In the genomic region with DNA sequence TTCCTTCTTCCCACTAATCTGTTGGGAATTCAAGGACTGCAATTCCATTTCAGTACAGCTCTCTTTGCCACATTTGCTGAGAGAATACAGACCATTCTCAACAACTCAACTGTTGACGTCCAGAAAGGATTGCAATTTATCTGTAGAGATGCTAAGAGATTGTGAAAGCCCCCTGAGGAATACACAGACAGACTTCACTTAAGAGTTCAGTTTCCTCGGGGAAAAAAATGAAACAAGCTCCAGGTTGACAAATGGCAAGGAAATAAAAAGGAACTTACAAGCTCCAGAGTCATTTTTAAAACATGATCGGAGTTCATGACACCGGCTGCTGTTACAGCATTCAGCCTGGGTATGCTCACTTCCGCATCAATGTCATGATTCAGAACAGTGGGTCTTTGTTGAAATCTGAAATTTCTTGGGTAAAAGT, we compare ENCODE assay signal across 10 cellular contexts. TPM values are rescaled to one million over a fixed set of nuclear protein-coding genes. Genes with fewer than 3 reads are reported as not detected.
DNase-seq lines count a peak whose midpoint lies in the region; ATAC-seq and TF ChIP-seq lines count a peak whose summit lies in the region.
"Had no signal": no experiment of that assay in that cellular context is flagged by ENCODE, and none has a peak within 500 bp of the region (broad histone marks: within the 10 kb centered on the region; RNA-seq: fewer than 3 reads in every experiment).

No MANE protein-coding gene starts in this region.

- H3K23ac ChIP-seq in IMR-90 (ENCODE audit: low read depth, low read length): no peak overlapping the region
- no peak overlapping the region for H3K23ac ChIP-seq in mesenchymal stem cell (ENCODE audit: low read length in 2 of 2)

- H3K27me3 ChIP-seq in IMR-90 (ENCODE audit: control insufficient read depth, insufficient read depth, low read length) (peaks cover 9% of the 10 kb centered on the region), mesenchymal stem cell (ENCODE audit: control insufficient read depth in 1 of 2, insufficient read depth in 1 of 2, low read length in 2 of 2) (no peaks in the 10 kb centered on the region), tibial nerve (no peaks in the 10 kb centered on the region)
- H3K27me3 ChIP-seq: left lung had no signal

- peak; percentile 37 for ATAC-seq in IMR-90 (ENCODE audit: low read depth)
- ATAC-seq: left lung had no signal

- H3K18ac ChIP-seq in IMR-90 (ENCODE audit: low read depth, low read length) (no peak overlapping the region), mesenchymal stem cell (ENCODE audit: low read depth in 1 of 2, low read length in 2 of 2) (no peak overlapping the region)

- TF ChIP-seq CTCF in IMR-90 (conservative IDR thresholded peaks at IDR 0.05; ENCODE audit: low read depth, low read length) (no peak), astrocyte of the spinal cord (IDR thresholded peaks at IDR 0.05; ENCODE audit: low read depth, low read length) (no peak), tibial nerve (IDR thresholded peaks at IDR 0.05) (no peak), lower leg skin (IDR thresholded peaks at IDR 0.05) (no peak)

- intact Hi-C loops in IMR-90 (cut with micrococcal nuclease) (loop anchor here (5.0 kb wide), 1 partner anchor 33 kb away; a partner anchor contains a TSS), lower leg skin (cut with DNase I; ENCODE audit: low total_unique reads) (no loop called here)

- H3K27ac ChIP-seq in IMR-90 (ENCODE audit: insufficient read depth, low read length) (no peak overlapping the region), mesenchymal stem cell (ENCODE audit: low read length, poor library complexity, severe bottlenecking) (no peak overlapping the region), tibial nerve (peak overlapping the region in 3 of 4 donors; percentile 5 to 68 (median 63))

- no peak overlapping the region for H3K56ac ChIP-seq in IMR-90 (ENCODE audit: extremely low read depth, insufficient read depth, low read length)

- H3K79me1 ChIP-seq in IMR-90 (ENCODE audit: low read depth in 1 of 2, low read length in 2 of 2): no peaks in the 10 kb centered on the region
- no peaks in the 10 kb centered on the region for H3K79me1 ChIP-seq in mesenchymal stem cell (replicated peaks; ENCODE audit: low read length, poor library complexity, severe bottlenecking)

- no peaks in the 10 kb centered on the region for H3K9me1 ChIP-seq in IMR-90 (ENCODE audit: insufficient read depth, low read length)

- H3K36me3 ChIP-seq in IMR-90 (ENCODE audit: control insufficient read depth, insufficient read depth, low read length): no peaks in the 10 kb centered on the region
- no peaks in the 10 kb centered on the region for H3K36me3 ChIP-seq in mesenchymal stem cell (ENCODE audit: control insufficient read depth in 1 of 2, insufficient read depth in 2 of 2, low read depth in 1 of 2, low read length in 2 of 2)
- no peaks in the 10 kb centered on the region for H3K36me3 ChIP-seq in tibial nerve
- H3K36me3 ChIP-seq: left lung had no signal

- H4K8ac ChIP-seq in IMR-90 (ENCODE audit: low read depth in 2 of 2, low read length in 2 of 2): no peak overlapping the region
- no peak overlapping the region for H4K8ac ChIP-seq in mesenchymal stem cell (ENCODE audit: low read length)

- H2BK15ac ChIP-seq in IMR-90 (ENCODE audit: low read depth, low read length): no peak overlapping the region
- H2BK15ac ChIP-seq in mesenchymal stem cell (ENCODE audit: low read depth, poor library complexity, severe bottlenecking): no peak overlapping the region

- H2AK9ac ChIP-seq in IMR-90 (replicated peaks; ENCODE audit: low read depth, low read length, poor library complexity): no peak overlapping the region

- WGBS in IMR-90 (ENCODE audit: extremely low coverage in 2 of 2, insufficient read length in 1 of 2), 2 experiments: 100% methylated on average over 1 of the region's 5 CpGs; no CpG with 5 or more reads in 1 of the 2 experiments
- 37% methylated on average over 4 of the region's 5 CpGs for WGBS in mesenchymal stem cell
- 21 to 29% methylated on average over 5 of the region's 5 CpGs for WGBS in tibial nerve, 2 donors
- 51 to 52% methylated on average over 5 of the region's 5 CpGs for WGBS in lower leg skin, 2 donors

- H3K14ac ChIP-seq in IMR-90 (replicated peaks; ENCODE audit: low read depth, low read length) (no peak overlapping the region), mesenchymal stem cell (ENCODE audit: low read length in 2 of 2) (no peak overlapping the region)

- no peak overlapping the region for H2BK20ac ChIP-seq in IMR-90 (ENCODE audit: low read depth, low read length)

- DNase-seq in IMR-90 (peak; percentile 13), astrocyte of the spinal cord (ENCODE audit: low read depth, low spot score) (peak; percentile 15), mesenchymal stem cell (peak; percentile 26), tibial nerve (ENCODE audit: low spot score in 2 of 2) (no peak), lower leg skin (ENCODE audit: low spot score in 2 of 2) (no peak), NCI-H2029 (lab: John Stamatoyannopoulos, UW) (no peak), hepatic stellate cell (ENCODE audit: low spot score) (no peak)
- DNase-seq: left lung, NCI-H345 had no signal

- no TSS peak for BruUV-seq in IMR-90 (replicated peaks; lab: Mats Ljungman, UMichigan)

- peak in 1 of 2 donors; percentile 16 for TF ChIP-seq EP300 in tibial nerve (IDR thresholded peaks at IDR 0.05)

- H3K4ac ChIP-seq in IMR-90 (ENCODE audit: low read depth, low read length): no peak overlapping the region
- H3K4ac ChIP-seq in mesenchymal stem cell (ENCODE audit: low read depth in 1 of 2, low read length in 2 of 2): no peak overlapping the region

- no peak overlapping the region for H3K4me2 ChIP-seq in IMR-90 (ENCODE audit: low read depth, low read length)
- H3K4me2 ChIP-seq in mesenchymal stem cell (ENCODE audit: low read length, poor library complexity, severe bottlenecking): peak overlapping the region; percentile 28

- no peaks in the 10 kb centered on the region for H4K20me1 ChIP-seq in IMR-90 (ENCODE audit: insufficient read depth, low read length)

- H3K9ac ChIP-seq in IMR-90 (ENCODE audit: low read depth, low read length) (no peak overlapping the region), mesenchymal stem cell (ENCODE audit: low read length) (peak overlapping the region; percentile 53)

- H2BK5ac ChIP-seq in IMR-90 (ENCODE audit: low read depth, low read length, poor library complexity, severe bottlenecking) (no peak overlapping the region), mesenchymal stem cell (ENCODE audit: low read depth, low read length, poor library complexity, severe bottlenecking) (no peak overlapping the region)

- H4K5ac ChIP-seq in IMR-90 (ENCODE audit: low read depth, low read length): no peak overlapping the region

- TF ChIP-seq POLR2A in IMR-90 (IDR thresholded peaks at IDR 0.05; ENCODE audit: low read depth, low read length) (no peak), tibial nerve (IDR thresholded peaks at IDR 0.05) (no peak), lower leg skin (IDR thresholded peaks at IDR 0.05) (no peak)

- H3K4me3 ChIP-seq in IMR-90 (ENCODE audit: insufficient read depth, low read depth, low read length): no peak overlapping the region
- H3K4me3 ChIP-seq in astrocyte of the spinal cord (ENCODE audit: low read depth, low read length): no peak overlapping the region
- H3K4me3 ChIP-seq in mesenchymal stem cell (ENCODE audit: insufficient read depth in 1 of 2, low read depth in 1 of 2, low read length in 2 of 2): no peak overlapping the region
- no peak overlapping the region for H3K4me3 ChIP-seq in tibial nerve
- H3K4me3 ChIP-seq in lower leg skin (ENCODE audit: low read depth, poor library complexity, severe bottlenecking): no peak overlapping the region
- H3K4me3 ChIP-seq: left lung had no signal

- CTCF ChIA-PET in IMR-90 (lab: Yijun Ruan, JAX): interaction anchor here (1.4 kb wide), 1 partner anchor 14 kb away, joined by 5 read pairs; a partner anchor contains a TSS

- H2AK5ac ChIP-seq in IMR-90 (ENCODE audit: low read depth, low read length): no peak overlapping the region
- no peak overlapping the region for H2AK5ac ChIP-seq in mesenchymal stem cell (ENCODE audit: low read length, severe bottlenecking)

- no peak overlapping the region for H2BK12ac ChIP-seq in mesenchymal stem cell (ENCODE audit: low read length in 2 of 2)

- in situ Hi-C loops in IMR-90 (cut with MboI; ENCODE audit: low sequenced_read_pairs) (no loop called here), astrocyte of the spinal cord (cut with HindIII; ENCODE audit: low sequenced_read_pairs) (no loop called here)

- H3K9me3 ChIP-seq in IMR-90 (ENCODE audit: control insufficient read depth, insufficient read depth, low read length) (no peaks in the 10 kb centered on the region), mesenchymal stem cell (ENCODE audit: control insufficient read depth, low read length) (no peaks in the 10 kb centered on the region), tibial nerve (no peaks in the 10 kb centered on the region)
- H3K9me3 ChIP-seq: left lung had no signal

- H3K4me1 ChIP-seq in IMR-90 (ENCODE audit: control insufficient read depth, insufficient read depth, low read length) (no peaks in the 10 kb centered on the region), mesenchymal stem cell (ENCODE audit: control insufficient read depth, insufficient read depth, low read depth, low read length) (peaks cover 5% of the 10 kb centered on the region), tibial nerve (peaks cover 0 to 31% (median 2%) of the 10 kb centered on the region in 4 donors)

- POLR2A ChIA-PET in IMR-90 (lab: Charles Lee; ENCODE audit: unreplicated experiment): no interaction called here

- dilution Hi-C loops in IMR-90 (cut with HindIII; ENCODE audit: low sequenced_read_pairs, unreplicated experiment): no loop called here

- H2BK120ac ChIP-seq in IMR-90 (ENCODE audit: low read depth, low read length) (no peak overlapping the region), mesenchymal stem cell (ENCODE audit: low read depth, low read length) (no peak overlapping the region)

- H4K91ac ChIP-seq in IMR-90 (ENCODE audit: insufficient read depth, low read depth, low read length) (no peak overlapping the region), mesenchymal stem cell (ENCODE audit: low read length) (no peak overlapping the region)

- no peak overlapping the region for H2AFZ ChIP-seq in IMR-90 (replicated peaks; ENCODE audit: low read length, poor library complexity)
- no peak overlapping the region for H2AFZ ChIP-seq in mesenchymal stem cell (ENCODE audit: low read depth, low read length)

- no peak for TF ChIP-seq RAD21 in IMR-90 (IDR thresholded peaks at IDR 0.05; ENCODE audit: low read length)

RNA-seq across cellular contexts. Expression of a gene that starts 13.8 kb away (rescaled TPM):
- not detected in 2 replicates for total RNA-seq in IMR-90 (2012; rRNA removed)
- not detected in 2 replicates for polyA plus RNA-seq in IMR-90 (2012; rRNA removed)
- polyA plus RNA-seq in IMR-90 (2012; cell fraction: cytosol; rRNA removed): not detected in 2 replicates
- polyA plus RNA-seq in IMR-90 (2012; cell fraction: nucleus; rRNA removed; ENCODE audit: low replicate concordance): not detected in 2 replicates
- not detected for polyA plus RNA-seq in mesenchymal stem cell (2013, experiment 1 of 2)
- not detected for polyA plus RNA-seq in mesenchymal stem cell (2013, experiment 2 of 2)
- total RNA-seq in tibial nerve: under 1 TPM in 2 of 4 donors, not detected in 2; under 0.01 to 0.22 TPM
- 1 to 10 TPM in 1 of 4 donors, under 1 TPM in 2, not detected in 1; 0.06 to 1.4 (median 0.21) TPM for total RNA-seq in lower leg skin
- total RNA-seq: glomerular endothelial cell had no signal

RNA-seq across cellular contexts. Expression of a gene that starts 35.6 kb away (rescaled TPM):
- total RNA-seq in IMR-90 (2012; rRNA removed) (1.1 TPM in 2 replicates), tibial nerve (10 to 100 TPM; 15.7 to 29.7 (median 22.8) TPM), lower leg skin (10 to 100 TPM in 2 of 4 donors, 1 to 10 TPM in 2; 4.4 to 10.9 (median 7.3) TPM)
- polyA plus RNA-seq in IMR-90 (2012; rRNA removed): 0.17 and 0.24 TPM in 2 replicates
- polyA plus RNA-seq in IMR-90 (2012; cell fraction: cytosol; rRNA removed): 0.11 TPM in 2 replicates
- 0.11 and 1.4 TPM in 2 replicates for polyA plus RNA-seq in IMR-90 (2012; cell fraction: nucleus; rRNA removed; ENCODE audit: low replicate concordance)
- polyA plus RNA-seq in mesenchymal stem cell (2013, experiment 1 of 2): 0.32 TPM
- polyA plus RNA-seq in mesenchymal stem cell (2013, experiment 2 of 2): 0.23 TPM

Comparison
In these comparisons a context has a peak if more than half of its experiments do, and no peak if none do; other contexts are left out.
1. DNase-seq: peak in IMR-90 (single experiment), astrocyte of the spinal cord (single experiment) and mesenchymal stem cell (single experiment); none in tibial nerve (0 of 2), lower leg skin (0 of 2), NCI-H2029 (single experiment) and hepatic stellate cell (single experiment).
2. H3K27ac ChIP-seq: peak in tibial nerve (3 of 4); none in IMR-90 (single experiment) and mesenchymal stem cell (single experiment).